ENCODE assay signal across 17 cellular contexts in genomic region chr3:190739726-190740230, GRCh38.
DNase-seq lines count a peak whose midpoint lies in the region; ATAC-seq and TF ChIP-seq lines count a peak whose summit lies in the region.
"Had no signal": no experiment of that assay in that cellular context is flagged by ENCODE, and none has a peak within 500 bp of the region (broad histone marks: within the 10 kb centered on the region; RNA-seq: fewer than 3 reads in every experiment).

No MANE protein-coding gene starts in this region.

- H3K9me3 Mint-ChIP-seq in activated T-helper 17 cell treated with anti-CD3 and anti-CD28 coated beads, Interleukin-2, amount 50 U/mL, for 72 hours, result no peaks in the 10 kb centered on the region
- H3K9me3 Mint-ChIP-seq: CD4-positive, alpha-beta T cell had no signal

- no peak overlapping the region for H3K4me3 ChIP-seq in fibroblast of the aortic adventitia (ENCODE audit: low read depth, low read length)
- H3K4me3 ChIP-seq: SK-N-MC had no signal

- H3K36me3 Mint-ChIP-seq in activated T-helper 17 cell treated with anti-CD3 and anti-CD28 coated beads, Interleukin-2, amount 50 U/mL, for 72 hours (ENCODE audit: low read depth), result no peaks in the 10 kb centered on the region

- H3K27ac Mint-ChIP-seq in activated T-helper 17 cell treated with anti-CD3 and anti-CD28 coated beads, Interleukin-2, amount 50 U/mL, for 72 hours, result no peak overlapping the region
- H3K27ac Mint-ChIP-seq: CD4-positive, alpha-beta T cell had no signal

- TF ChIP-seq CTCF in fibroblast of the aortic adventitia (IDR thresholded peaks at IDR 0.05; ENCODE audit: insufficient read depth, low read length), result no peak

- peak; percentile 32 for DNase-seq in HCEC 1CT
- DNase-seq in SK-MEL-5 (ENCODE audit: low read depth, low spot score), result peak; percentile 26
- peak; percentile 25 for DNase-seq in fibroblast of the aortic adventitia (ENCODE audit: low read depth)
- DNase-seq in NCI-H1694 (lab: John Stamatoyannopoulos, UW), result no peak
- DNase-seq in middle frontal gyrus (ENCODE audit: extremely low spot score, low spot score), result no peak
- DNase-seq: Calu3; CD4-positive, alpha-beta T cell; DMS79 treated with DMSO at 0.1 percent for 48 hours; GF-D8; NCI-H1436; NCI-H2029 treated with DMSO at 0.1 percent for 48 hours; NCI-H510A treated with DMSO at 0.1 percent for 48 hours; NCI-H82 had no signal

- in situ Hi-C loops in SK-MEL-5 (cut with HindIII; ENCODE audit: low pct_unique_long_range_greater_than_20kb, low sequenced_read_pairs), result no loop called here

- H3K4me1 Mint-ChIP-seq in activated T-helper 17 cell treated with anti-CD3 and anti-CD28 coated beads, Interleukin-2, amount 50 U/mL, for 72 hours, result no peaks in the 10 kb centered on the region

- H3K4me3 Mint-ChIP-seq in activated T-helper 17 cell treated with anti-CD3 and anti-CD28 coated beads, Interleukin-2, amount 50 U/mL, for 72 hours, result no peak overlapping the region
- H3K4me3 Mint-ChIP-seq: CD4-positive, alpha-beta T cell had no signal

- peaks cover 16% of the 10 kb centered on the region for H3K27me3 Mint-ChIP-seq in activated T-helper 17 cell treated with anti-CD3 and anti-CD28 coated beads, Interleukin-2, amount 50 U/mL, for 72 hours
- H3K27me3 Mint-ChIP-seq: CD4-positive, alpha-beta T cell had no signal

- no peak for ATAC-seq in HG03439 (IDR thresholded peaks at IDR 0.05; ENCODE audit: unreplicated experiment)
- no peak for ATAC-seq in activated T-helper 17 cell treated with anti-CD3 and anti-CD28 coated beads, Interleukin-2, amount 50 U/mL, for 72 hours (replicated peaks)
- ATAC-seq: Right ventricle myocardium inferior had no signal

Comparison
In these comparisons a context has a peak if more than half of its experiments do, and no peak if none do; other contexts are left out.
1. DNase-seq: peak in HCEC 1CT (single experiment), SK-MEL-5 (single experiment) and fibroblast of the aortic adventitia (single experiment); none in NCI-H1694 (single experiment) and middle frontal gyrus (single experiment).